19 cellular contexts compared by ENCODE assay signal in genomic region chr16:10333321-10334032, GRCh38. TPM values are rescaled to one million over a fixed set of nuclear protein-coding genes. Genes with fewer than 3 reads are reported as not detected.
DNase-seq lines count a peak whose midpoint lies in the region; ATAC-seq and TF ChIP-seq lines count a peak whose summit lies in the region.
"Had no signal": no experiment of that assay in that cellular context is flagged by ENCODE, and none has a peak within 500 bp of the region (broad histone marks: within the 10 kb centered on the region; RNA-seq: fewer than 3 reads in every experiment).

No MANE protein-coding gene starts in this region.

- TF ChIP-seq CTCF in Panc1 (IDR thresholded peaks at IDR 0.05) = no peak
- no peak for TF ChIP-seq CTCF in GM13977 (IDR thresholded peaks at IDR 0.05; ENCODE audit: extremely low read depth, insufficient read depth, missing control alignments)

- BruUV-seq in Panc1 (replicated peaks; lab: Mats Ljungman, UMichigan) = no TSS peak

- in situ Hi-C loops in Panc1 (cut with HindIII; ENCODE audit: low pct_unique_long_range_greater_than_20kb, low sequenced_read_pairs) (no loop called here), GM13977 (cut with MboI; ENCODE audit: low pct_unique_long_range_greater_than_20kb, low sequenced_read_pairs, unreplicated experiment) (no loop called here)

- no peak overlapping the region for H3K14ac ChIP-seq in trophoblast cell (ENCODE audit: low read length)

- H3K4me3 Mint-ChIP-seq in activated T-cell treated with anti-CD3 and anti-CD28 coated beads, Interleukin-2, amount 50 U/mL, for 72 hours = no peak overlapping the region

- H3K36me3 Mint-ChIP-seq in activated T-cell treated with anti-CD3 and anti-CD28 coated beads, Interleukin-2, amount 50 U/mL, for 72 hours (ENCODE audit: insufficient read depth in 2 of 2) = peaks cover 0 to 2% of the 10 kb centered on the region in 2 donors

- H2BK12ac ChIP-seq in trophoblast cell (ENCODE audit: low read length) = peak overlapping the region; percentile 80

- no peak overlapping the region for H3K4me3 ChIP-seq in Panc1 (ENCODE audit: low read depth in 2 of 2, low read length in 2 of 2)
- H3K4me3 ChIP-seq in effector memory CD4-positive, alpha-beta T cell (ENCODE audit: insufficient read depth, low read depth, low read length, poor library complexity, severe bottlenecking) = no peak overlapping the region
- H3K4me3 ChIP-seq in trophoblast cell (ENCODE audit: low read depth, low read length) = no peak overlapping the region
- H3K4me3 ChIP-seq: A549, left lung had no signal

- H3K4ac ChIP-seq in trophoblast cell (ENCODE audit: low read depth, low read length) = no peak overlapping the region

- H3K27me3 Mint-ChIP-seq in activated T-cell treated with anti-CD3 and anti-CD28 coated beads, Interleukin-2, amount 50 U/mL, for 72 hours (ENCODE audit: low read depth) = no peaks in the 10 kb centered on the region

- no peak overlapping the region for H3K23ac ChIP-seq in trophoblast cell (ENCODE audit: low read length)

- H4K12ac ChIP-seq in trophoblast cell (ENCODE audit: low read depth, low read length) = no peak overlapping the region

- H3K4me2 ChIP-seq in trophoblast cell (ENCODE audit: low read length) = no peak overlapping the region
- H3K4me2 ChIP-seq: A549 had no signal

- POLR2A ChIA-PET in Panc1 (lab: Charles Lee) = interaction anchor here (1.4 kb wide), 1 partner anchor 18 kb away, joined by 3 read pairs; no protein-coding TSS in a partner anchor

- H3K4me1 Mint-ChIP-seq in activated T-cell treated with anti-CD3 and anti-CD28 coated beads, Interleukin-2, amount 50 U/mL, for 72 hours (ENCODE audit: low read depth) = peaks cover 39% of the 10 kb centered on the region

- H4K91ac ChIP-seq in trophoblast cell (ENCODE audit: low read depth, low read length) = peak overlapping the region; percentile 38

- H3K18ac ChIP-seq in trophoblast cell (ENCODE audit: low read length) = peak overlapping the region; percentile 73

- H2BK5ac ChIP-seq in trophoblast cell (ENCODE audit: low read depth, low read length, poor library complexity) = no peak overlapping the region

- H3K27ac Mint-ChIP-seq in activated T-cell treated with anti-CD3 and anti-CD28 coated beads, Interleukin-2, amount 50 U/mL, for 72 hours = peak overlapping the region; percentile 22

- no peak overlapping the region for H2AK5ac ChIP-seq in trophoblast cell (ENCODE audit: low read length)

- H3K9me3 Mint-ChIP-seq in activated T-cell treated with anti-CD3 and anti-CD28 coated beads, Interleukin-2, amount 50 U/mL, for 72 hours = peaks cover 0 to 1% of the 10 kb centered on the region in 2 donors

- intact Hi-C loops in Panc1 (cut with micrococcal nuclease; ENCODE audit: unreplicated experiment) = no loop called here

- no peaks in the 10 kb centered on the region for H3K79me2 ChIP-seq in trophoblast cell (ENCODE audit: control insufficient read depth, insufficient read depth, low read length, poor library complexity)

- H2AFZ ChIP-seq in trophoblast cell (ENCODE audit: insufficient read depth, low read length, poor library complexity) = no peak overlapping the region

- no peak overlapping the region for H2BK120ac ChIP-seq in trophoblast cell (ENCODE audit: insufficient read depth, low read length, poor library complexity)

- H3K36me3 ChIP-seq in Panc1 (ENCODE audit: control insufficient read depth, insufficient read depth, low read length) (no peaks in the 10 kb centered on the region), trophoblast cell (ENCODE audit: control insufficient read depth in 1 of 2, insufficient read depth in 2 of 2, low read length in 2 of 2) (no peaks in the 10 kb centered on the region)
- H3K36me3 ChIP-seq in effector memory CD4-positive, alpha-beta T cell (ENCODE audit: control insufficient read depth, insufficient read depth, low read length) = no peaks in the 10 kb centered on the region
- H3K36me3 ChIP-seq: left lung had no signal

- H3K9ac ChIP-seq in trophoblast cell (ENCODE audit: low read length) = no peak overlapping the region

- H4K8ac ChIP-seq in trophoblast cell (ENCODE audit: low read depth, low read length) = no peak overlapping the region

- peak in 1 of 2 donors; percentile 58 for ATAC-seq in activated T-cell treated with anti-CD3 and anti-CD28 coated beads, Interleukin-2, amount 50 U/mL, for 72 hours (replicated peaks in 1 of 2)
- ATAC-seq in Panc1 (no peak), GM21576 (IDR thresholded peaks at IDR 0.05; ENCODE audit: unreplicated experiment) (no peak)
- ATAC-seq: A549, left lung, SK-N-SH treated with all-trans-retinoic acid at 6 μM for 48 hours had no signal

- H3K27me3 ChIP-seq in Panc1 (ENCODE audit: control insufficient read depth, insufficient read depth, low read length) (no peaks in the 10 kb centered on the region), trophoblast cell (ENCODE audit: insufficient read depth, low read length) (no peaks in the 10 kb centered on the region)
- no peaks in the 10 kb centered on the region for H3K27me3 ChIP-seq in effector memory CD4-positive, alpha-beta T cell (replicated peaks; ENCODE audit: control insufficient read depth, insufficient read depth, low read length, poor library complexity, severe bottlenecking)
- H3K27me3 ChIP-seq: left lung had no signal

- no CpG with 5 or more reads among the region's 10 CpGs for WGBS in trophoblast cell (ENCODE audit: extremely low coverage, insufficient coverage, insufficient read length)

- no peak for DNase-seq in activated T-cell treated with anti-CD3 and anti-CD28 coated beads, Interleukin-2, amount 50 U/mL, for 72 hours
- no peak for DNase-seq in activated T-cell treated with anti-CD3 and anti-CD28 coated beads, Interleukin-2, amount 50 U/mL, for 48 hours
- DNase-seq in Panc1 (ENCODE audit: low read depth, low spot score) (no peak), trophoblast cell (peak in 1 of 2 donors; percentile 46), GM13977 (ENCODE audit: low spot score) (no peak), MV-4-11 (lab: John Stamatoyannopoulos, UW) (no peak)
- peak in 2 of 3 donors; percentile 5 to 11 for DNase-seq in effector memory CD4-positive, alpha-beta T cell
- DNase-seq: activated CD4-positive, alpha-beta T cell treated with anti-CD3 and anti-CD28 coated beads for 4 hours; cortex of kidney; DMS 273 treated with DMSO at 0.1 percent for 48 hours; left lung; NCI-H1417 treated with DMSO at 0.1 percent for 48 hours; NCI-H510A treated with DMSO at 0.1 percent for 48 hours; RPMI8226; stimulated activated CD4-positive, alpha-beta T cell treated with anti-CD3 and anti-CD28 coated beads, Interleukin-4, amount 100 ng/mL, for 4 hours had no signal

- H3K4me1 ChIP-seq in Panc1 (ENCODE audit: control insufficient read depth, insufficient read depth, low read length) = no peaks in the 10 kb centered on the region
- H3K4me1 ChIP-seq in effector memory CD4-positive, alpha-beta T cell (ENCODE audit: control insufficient read depth, insufficient read depth, low read length, poor library complexity, severe bottlenecking) = peaks cover 23% of the 10 kb centered on the region
- peaks cover 8 to 14% of the 10 kb centered on the region in 2 experiments for H3K4me1 ChIP-seq in trophoblast cell (ENCODE audit: control insufficient read depth in 1 of 2, insufficient read depth in 2 of 2, low read length in 2 of 2)
- H3K4me1 ChIP-seq: A549, left lung had no signal

- H3K79me1 ChIP-seq in trophoblast cell (ENCODE audit: low read length) = peaks cover 3% of the 10 kb centered on the region

- CTCF ChIA-PET in Panc1 (lab: Charles Lee) = no interaction called here

- H3K9me3 ChIP-seq in Panc1 (ENCODE audit: control insufficient read depth, insufficient read depth, low read depth, low read length) = no peaks in the 10 kb centered on the region
- peaks cover 2% of the 10 kb centered on the region for H3K9me3 ChIP-seq in effector memory CD4-positive, alpha-beta T cell (ENCODE audit: control insufficient read depth, low read length)
- H3K9me3 ChIP-seq in trophoblast cell (ENCODE audit: insufficient read depth, low read depth, low read length) = no peaks in the 10 kb centered on the region
- H3K9me3 ChIP-seq: A549 had no signal

- H3K27ac ChIP-seq in Panc1 (ENCODE audit: low read length) (peak overlapping the region; percentile 58; the same call in 1 of the 2 replicates), trophoblast cell (ENCODE audit: low read depth, low read length) (no peak overlapping the region)
- no peak overlapping the region for H3K27ac ChIP-seq in effector memory CD4-positive, alpha-beta T cell (ENCODE audit: insufficient read depth, low read length, poor library complexity, severe bottlenecking)
- H3K27ac ChIP-seq: A549, left lung had no signal

RNA-seq across cellular contexts. Expression of gene ATF7IP2, which starts 52.4 kb away (rescaled TPM):
- total RNA-seq in activated T-cell treated with anti-CD3 and anti-CD28 coated beads, Interleukin-2, amount 50 U/mL, for 72 hours = 10 to 100 TPM; 25.7 to 29.3 TPM
- 25.2 TPM for total RNA-seq in Panc1 (2021; ENCODE audit: unreplicated experiment)
- 9.8 TPM for polyA plus RNA-seq in Panc1 (2012; ENCODE audit: insufficient read length)
- polyA plus RNA-seq in trophoblast cell (2013) = 18.2 and 18.7 TPM in 2 replicates
- total RNA-seq: M059J had no signal

Comparison
In these comparisons a context has a peak if more than half of its experiments do, and no peak if none do; other contexts are left out.
1. DNase-seq: peak in effector memory CD4-positive, alpha-beta T cell (2 of 3); none in activated T-cell treated with anti-CD3 and anti-CD28 coated beads, Interleukin-2, amount 50 U/mL, for 72 hours (0 of 2), activated T-cell treated with anti-CD3 and anti-CD28 coated beads, Interleukin-2, amount 50 U/mL, for 48 hours (0 of 2), Panc1 (single experiment), GM13977 (single experiment) and MV-4-11 (single experiment).